In the genomic region with DNA sequence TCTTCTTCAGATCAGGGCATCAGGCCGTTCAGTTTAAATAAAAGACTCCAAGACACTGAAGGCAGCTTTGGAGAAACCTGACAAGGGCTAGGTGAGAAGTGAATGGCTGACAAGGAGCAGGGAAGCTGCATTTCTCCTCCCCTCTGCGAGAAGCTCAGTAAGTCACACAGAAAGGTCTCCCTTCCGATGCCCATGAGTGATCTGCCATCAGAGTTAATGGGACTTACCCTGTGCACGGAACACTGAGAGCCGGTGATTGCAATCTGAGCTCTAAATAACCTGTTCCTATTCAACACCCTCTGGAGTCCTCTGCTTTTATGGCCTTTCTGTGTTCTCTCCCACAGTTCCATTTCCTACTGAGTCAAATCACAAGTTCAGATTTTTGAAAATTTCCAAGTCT, we compare ENCODE assay signal across 24 cellular contexts.
"Had no signal": no experiment of that assay in that cellular context is flagged by ENCODE, and none has a peak within 500 bp of the region (broad histone marks: within the 10 kb centered on the region; RNA-seq: fewer than 3 reads in every experiment).

No MANE protein-coding gene starts in this region.

- H3K4me1 ChIP-seq: uterus had no signal

- H2AFZ ChIP-seq: neural progenitor cell had no signal

- H3K9me3 ChIP-seq: gastrocnemius medialis, thoracic aorta, uterus had no signal

- DNase-seq: activated B cell treated with CpG ODN at 0.5 μM for 24 hours; activated CD4-positive, alpha-beta T cell treated with anti-CD3 and anti-CD28 coated beads, Interleukin-2, amount 50 U/mL, for 1 hour; activated CD8-positive, alpha-beta T cell treated with anti-CD3 and anti-CD28 coated beads for 36 hours; activated gamma-delta T cell treated with Interleukin-2 at 50 U/mL for 16 hours; activated naive CD4-positive, alpha-beta T cell treated with anti-CD3 and anti-CD28 coated beads, Interleukin-2, amount 50 U/mL, for 16 hours; activated T-cell treated with anti-CD3 and anti-CD28 coated beads, Interleukin-2, amount 50 U/mL, for 4 hours; amniotic stem cell; brain microvascular endothelial cell; dorsolateral prefrontal cortex; effector memory CD4-positive, alpha-beta T cell; gastrocnemius medialis; glutamatergic neuron; left cardiac atrium; mammary epithelial cell; naive thymus-derived CD8-positive, alpha-beta T cell; occipital lobe; right cardiac atrium; stimulated activated CD4-positive, alpha-beta T cell treated with anti-CD3 and anti-CD28 coated beads, Interleukin-4, amount 100 ng/mL, for 24 hours; uterus had no signal

- H3K36me3 ChIP-seq: brain microvascular endothelial cell, gastrocnemius medialis, neural progenitor cell, thoracic aorta, uterus had no signal

- ATAC-seq: activated CD8-positive, alpha-beta T cell treated with anti-CD3 and anti-CD28 coated beads for 36 hours; activated T-cell treated with anti-CD3 and anti-CD28 coated beads, Interleukin-2, amount 50 U/mL, for 4 hours; activated T-helper 17 cell treated with anti-CD3 and anti-CD28 coated beads, Interleukin-2, amount 50 U/mL, for 72 hours; gastrocnemius medialis; left cardiac atrium; naive thymus-derived CD8-positive, alpha-beta T cell; right cardiac atrium; stimulated activated effector memory CD8-positive, alpha-beta T cell treated with anti-CD3 and anti-CD28 coated beads, Interleukin-12 subunit alpha, Interleukin-12 subunit beta, amount 100 ng/mL, for 72 hours had no signal

- H3K27ac ChIP-seq: brain microvascular endothelial cell, coronary artery, dorsolateral prefrontal cortex, gastrocnemius medialis, neural progenitor cell, thoracic aorta, uterus had no signal

- H3K27me3 ChIP-seq: brain microvascular endothelial cell, dorsolateral prefrontal cortex, gastrocnemius medialis, neural progenitor cell, uterus had no signal

- H3K4me3 ChIP-seq: coronary artery, dorsolateral prefrontal cortex, gastrocnemius medialis, neural progenitor cell, thoracic aorta, uterus had no signal

- H3K9ac ChIP-seq: neural progenitor cell had no signal

- H3K4me2 ChIP-seq: neural progenitor cell had no signal
